8 cellular contexts compared by ENCODE assay signal in the genomic region with DNA sequence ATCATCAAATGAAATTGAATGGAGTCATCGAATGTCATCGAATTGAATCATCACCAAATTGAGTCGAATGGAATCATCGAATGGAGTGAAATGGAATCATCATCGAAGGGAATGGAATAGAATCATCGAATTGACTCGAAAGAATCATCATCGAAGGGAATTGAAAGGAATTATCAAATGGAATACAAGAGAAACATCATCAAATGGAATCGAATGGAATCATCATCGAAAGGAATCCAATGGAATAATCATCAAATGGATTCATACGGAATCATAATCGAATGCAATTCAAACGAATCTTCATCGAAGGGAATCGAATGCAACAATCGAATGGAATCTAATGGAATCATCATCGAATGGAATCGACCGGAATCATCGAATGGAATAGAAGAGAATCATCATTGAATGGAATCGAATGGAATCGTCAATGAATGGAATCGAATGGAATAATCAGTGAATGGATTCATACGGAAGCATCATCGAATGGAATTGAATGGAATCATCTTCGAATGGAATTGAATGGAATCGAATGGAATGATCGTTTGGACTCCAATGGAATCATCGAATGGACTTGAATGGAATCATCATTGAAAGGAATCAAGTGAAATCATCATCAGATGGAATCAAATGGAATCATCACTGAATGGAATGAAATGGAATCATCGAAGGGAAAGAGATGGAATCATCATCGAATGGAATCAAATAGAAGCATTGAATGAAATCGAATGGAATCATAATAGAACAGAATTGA.
DNase-seq lines count a peak whose midpoint lies in the region; FAIRE-seq and TF ChIP-seq lines count a peak whose summit lies in the region.
"Not testable (repeated sequence)": the region's sequence is repeated elsewhere in the genome, so short reads cannot be mapped to it uniquely, and the experiment has no call there.

No MANE protein-coding gene starts in this region.

- not testable (repeated sequence) for H3K4me2 ChIP-seq in endothelial cell of umbilical vein (ENCODE audit: insufficient read depth, low read length); mesendoderm (ENCODE audit: low read length)

- TF ChIP-seq POLR2A in endothelial cell of umbilical vein (IDR thresholded peaks at IDR 0.05; ENCODE audit: low read depth, low read length), result not testable (repeated sequence)

- not testable (repeated sequence) for H4K5ac ChIP-seq in mesendoderm (ENCODE audit: low read length)

- peak; percentile 51 for DNase-seq in CD14-positive monocyte (ENCODE audit: low spot score)
- DNase-seq in HT-29 (ENCODE audit: low spot score), result peak; percentile 14
- peak; percentile 4 to 62 for DNase-seq in SJSA1 (ENCODE audit: low read depth in 1 of 2, low spot score in 2 of 2)
- peak; percentile 29 for DNase-seq in astrocyte of the spinal cord (ENCODE audit: low read depth, low spot score)
- peak; percentile 83 for DNase-seq in endothelial cell of umbilical vein (ENCODE audit: low read depth, low spot score)
- peak; percentile 5 to 34 for DNase-seq in cardiac muscle cell (ENCODE audit: low read depth in 1 of 2, low spot score in 1 of 2)
- peak; percentile 50 for DNase-seq in mesendoderm
- DNase-seq in superior temporal gyrus (ENCODE audit: extremely low spot score), result peak; percentile 6

- not testable (repeated sequence) for H3K79me2 ChIP-seq in endothelial cell of umbilical vein (ENCODE audit: control insufficient read depth, insufficient read depth, low read length); mesendoderm (ENCODE audit: control insufficient read depth, insufficient read depth, low read length)

- POLR2A ChIA-PET in endothelial cell of umbilical vein (lab: Charles Lee), result not testable (repeated sequence)

- not testable (repeated sequence) for TF ChIP-seq CTCF in CD14-positive monocyte (IDR thresholded peaks at IDR 0.05); astrocyte of the spinal cord (IDR thresholded peaks at IDR 0.05; ENCODE audit: low read depth, low read length); endothelial cell of umbilical vein (IDR thresholded peaks at IDR 0.05; ENCODE audit: extremely low read depth in 1 of 2, insufficient read depth in 1 of 2, low read depth in 1 of 2, low read length in 2 of 2); cardiac muscle cell (IDR thresholded peaks at IDR 0.05; ENCODE audit: low read depth, low read length)

- H4K20me1 ChIP-seq in endothelial cell of umbilical vein (replicated peaks; ENCODE audit: control insufficient read depth, extremely low read depth, insufficient read depth, low read length), result not testable (repeated sequence)

- H3K18ac ChIP-seq in mesendoderm (ENCODE audit: low read length), result not testable (repeated sequence)

- not testable (repeated sequence) for H3K27ac ChIP-seq in SJSA1; endothelial cell of umbilical vein (ENCODE audit: insufficient read depth, low read depth, low read length); cardiac muscle cell; mesendoderm (ENCODE audit: low read depth, low read length)

- H4K8ac ChIP-seq in mesendoderm (ENCODE audit: low read depth, low read length), result not testable (repeated sequence)

- H3K36me3 ChIP-seq in SJSA1; endothelial cell of umbilical vein (ENCODE audit: control insufficient read depth in 2 of 2, extremely low read depth in 1 of 2, insufficient read depth in 2 of 2, low read length in 2 of 2); cardiac muscle cell; mesendoderm (ENCODE audit: control insufficient read depth, insufficient read depth, low read length): not testable (repeated sequence)

- not testable (repeated sequence) for H3K9me3 ChIP-seq in SJSA1 (replicated peaks); endothelial cell of umbilical vein (replicated peaks; ENCODE audit: control insufficient read depth, insufficient read depth, low read length); cardiac muscle cell (ENCODE audit: low read depth)

- not testable (repeated sequence) for H3K9ac ChIP-seq in endothelial cell of umbilical vein (replicated peaks; ENCODE audit: extremely low read depth, insufficient read depth, low read length); mesendoderm (ENCODE audit: low read length)

- H3K4ac ChIP-seq in mesendoderm (ENCODE audit: low read depth, low read length), result not testable (repeated sequence)

- H3K27ac Mint-ChIP-seq in CD14-positive monocyte, result not testable (repeated sequence)

- H3K27me3 ChIP-seq in SJSA1 (replicated peaks); endothelial cell of umbilical vein (ENCODE audit: control insufficient read depth in 2 of 2, insufficient read depth in 2 of 2, low read length in 2 of 2); cardiac muscle cell; mesendoderm (ENCODE audit: insufficient read depth, low read length, poor library complexity): not testable (repeated sequence)

- in situ Hi-C loops in astrocyte of the spinal cord (cut with HindIII; ENCODE audit: low sequenced_read_pairs), result not testable (repeated sequence)

- CTCF ChIA-PET in endothelial cell of umbilical vein (lab: Charles Lee), result not testable (repeated sequence)

- BruUV-seq in endothelial cell of umbilical vein (replicated peaks; lab: Mats Ljungman, UMichigan), result not testable (repeated sequence)

- H2AK5ac ChIP-seq in mesendoderm (ENCODE audit: low read length), result not testable (repeated sequence)

- H3K56ac ChIP-seq in mesendoderm (ENCODE audit: low read length), result not testable (repeated sequence)

- H3K4me3 ChIP-seq in SJSA1; astrocyte of the spinal cord (ENCODE audit: low read depth, low read length); endothelial cell of umbilical vein (replicated peaks in 1 of 3; ENCODE audit: insufficient read depth in 1 of 3, low read depth in 1 of 3, low read length in 3 of 3); cardiac muscle cell; mesendoderm (ENCODE audit: low read length): not testable (repeated sequence)

- intact Hi-C loops in CD14-positive monocyte (cut with micrococcal nuclease); endothelial cell of umbilical vein (cut with micrococcal nuclease): not testable (repeated sequence)

- not testable (repeated sequence) for H3K79me1 ChIP-seq in mesendoderm (ENCODE audit: low read length)

- H3K4me1 Mint-ChIP-seq in CD14-positive monocyte, result not testable (repeated sequence)

- H3K9me1 ChIP-seq in endothelial cell of umbilical vein (replicated peaks; ENCODE audit: control insufficient read depth, extremely low read depth, insufficient read depth, low read length), result not testable (repeated sequence)

- not testable (repeated sequence) for H2BK5ac ChIP-seq in mesendoderm (ENCODE audit: low read length)

- no CpG with 5 or more reads among the region's 32 CpGs for WGBS in mesendoderm (ENCODE audit: extremely low coverage, insufficient coverage, low lambda C conversion rate)

- not testable (repeated sequence) for H2BK15ac ChIP-seq in mesendoderm (replicated peaks; ENCODE audit: low read depth)

- peaks cover 6 to 17% (median 10%) of the 10 kb centered on the region in 7 donors for H3K9me3 Mint-ChIP-seq in CD14-positive monocyte

- not testable (repeated sequence) for H3K27me3 Mint-ChIP-seq in CD14-positive monocyte (ENCODE audit: low read depth in 3 of 3)

- not testable (repeated sequence) for H3K4me3 Mint-ChIP-seq in CD14-positive monocyte

- not testable (repeated sequence) for H3K36me3 Mint-ChIP-seq in CD14-positive monocyte

- not testable (repeated sequence) for FAIRE-seq in endothelial cell of umbilical vein (lab: Jason Lieb, UNC)

- not testable (repeated sequence) for H3K23ac ChIP-seq in mesendoderm (ENCODE audit: low read length)

- H2AFZ ChIP-seq in endothelial cell of umbilical vein (ENCODE audit: low read depth, low read length), result not testable (repeated sequence)

- H3K4me1 ChIP-seq in SJSA1 (replicated peaks); endothelial cell of umbilical vein (ENCODE audit: control insufficient read depth, extremely low read depth, insufficient read depth, low read length); cardiac muscle cell (ENCODE audit: low read depth); mesendoderm (ENCODE audit: control insufficient read depth, low read depth, low read length): not testable (repeated sequence)

- dilution Hi-C loops in endothelial cell of umbilical vein (cut with MboI; ENCODE audit: extremely low pct_ligation_motif_present, low sequenced_read_pairs), result not testable (repeated sequence)

- H2BK120ac ChIP-seq in mesendoderm (ENCODE audit: low read depth, low read length), result not testable (repeated sequence)

Comparison
In these comparisons a context has a peak if more than half of its experiments do, and no peak if none do; other contexts are left out.
1. DNase-seq: peak in every context shown above with its lines; median percentile 83 in endothelial cell of umbilical vein; 51 in CD14-positive monocyte; 50 in mesendoderm; 33 in SJSA1; 29 in astrocyte of the spinal cord; 20 in cardiac muscle cell; 14 in HT-29; 6 in superior temporal gyrus.